15 cellular contexts compared by ENCODE assay signal in the genomic region with DNA sequence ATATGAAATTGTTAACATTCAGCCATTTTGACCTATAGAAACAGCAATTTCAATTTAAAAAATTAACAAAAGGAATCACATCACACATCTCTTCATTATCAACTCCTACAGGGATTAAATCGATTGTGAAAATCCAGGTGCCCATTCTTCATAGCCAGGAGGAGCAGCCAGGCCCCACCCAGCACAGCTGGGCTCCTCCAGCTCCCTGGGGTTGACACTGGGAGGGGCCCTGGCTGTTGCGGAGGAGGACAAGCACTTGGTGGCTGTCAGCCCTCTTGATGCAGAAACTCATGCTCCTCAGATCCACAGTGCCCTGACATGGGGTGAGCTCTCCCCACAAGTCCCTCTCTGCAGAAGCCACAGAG.
DNase-seq lines count a peak whose midpoint lies in the region; TF ChIP-seq lines count a peak whose summit lies in the region.
"Had no signal": no experiment of that assay in that cellular context is flagged by ENCODE, and none has a peak within 500 bp of the region (broad histone marks: within the 10 kb centered on the region; RNA-seq: fewer than 3 reads in every experiment).

No MANE protein-coding gene starts in this region.

- H2AFZ ChIP-seq in mesenchymal stem cell (ENCODE audit: low read depth, low read length) = no peak overlapping the region

- H2AK5ac ChIP-seq in mesenchymal stem cell (ENCODE audit: low read length, severe bottlenecking) = no peak overlapping the region

- peak overlapping the region; percentile 91 for H3K4me2 ChIP-seq in BLaER1
- H3K4me2 ChIP-seq in mesenchymal stem cell (ENCODE audit: low read length, poor library complexity, severe bottlenecking) = no peak overlapping the region
- H3K4me2 ChIP-seq: SK-N-SH had no signal

- WGBS in mesenchymal stem cell = 90% methylated on average over 2 of the region's 2 CpGs
- WGBS in tibial nerve, 2 donors = 68 to 78% methylated on average over 2 of the region's 2 CpGs

- H3K23ac ChIP-seq in mesenchymal stem cell (ENCODE audit: low read length in 2 of 2) = no peak overlapping the region

- no peaks in the 10 kb centered on the region for H3K79me1 ChIP-seq in mesenchymal stem cell (replicated peaks; ENCODE audit: low read length, poor library complexity, severe bottlenecking)

- H4K20me1 ChIP-seq in BLaER1 = peaks cover 95% of the 10 kb centered on the region

- peak overlapping the region; percentile 76 for H3K27ac ChIP-seq in BLaER1
- peak overlapping the region; percentile 40 to 99 (median 91) for H3K27ac ChIP-seq in dorsolateral prefrontal cortex
- H3K27ac ChIP-seq in mesenchymal stem cell (ENCODE audit: low read length, poor library complexity, severe bottlenecking) = no peak overlapping the region
- no peak overlapping the region for H3K27ac ChIP-seq in tibial nerve

- H3K4me1 ChIP-seq in BLaER1 (peaks cover 89% of the 10 kb centered on the region), mesenchymal stem cell (ENCODE audit: control insufficient read depth, insufficient read depth, low read depth, low read length) (no peaks in the 10 kb centered on the region), tibial nerve (peaks cover 0 to 10% (median 2%) of the 10 kb centered on the region in 4 donors)

- H3K4me3 ChIP-seq in BLaER1 (no peak overlapping the region), dorsolateral prefrontal cortex (no peak overlapping the region), mesenchymal stem cell (ENCODE audit: insufficient read depth in 1 of 2, low read depth in 1 of 2, low read length in 2 of 2) (no peak overlapping the region), tibial nerve (no peak overlapping the region)

- H3K36me3 ChIP-seq in BLaER1 (peaks cover 75% of the 10 kb centered on the region), mesenchymal stem cell (ENCODE audit: control insufficient read depth in 1 of 2, insufficient read depth in 2 of 2, low read depth in 1 of 2, low read length in 2 of 2) (no peaks in the 10 kb centered on the region), tibial nerve (no peaks in the 10 kb centered on the region)

- TF ChIP-seq POLR2A in tibial nerve (IDR thresholded peaks at IDR 0.05) = no peak

- no peak overlapping the region for H3K18ac ChIP-seq in mesenchymal stem cell (ENCODE audit: low read depth in 1 of 2, low read length in 2 of 2)

- H3K9ac ChIP-seq in BLaER1 (peak overlapping the region; percentile 7; the same call in 1 of the 2 replicates), mesenchymal stem cell (ENCODE audit: low read length) (no peak overlapping the region)
- H3K9ac ChIP-seq: SK-N-SH had no signal

- no peak overlapping the region for H3K4ac ChIP-seq in mesenchymal stem cell (ENCODE audit: low read depth in 1 of 2, low read length in 2 of 2)

- no peak for TF ChIP-seq EP300 in tibial nerve (IDR thresholded peaks at IDR 0.05)

- no peak overlapping the region for H2BK12ac ChIP-seq in mesenchymal stem cell (ENCODE audit: low read length in 2 of 2)

- no peak overlapping the region for H3K14ac ChIP-seq in mesenchymal stem cell (ENCODE audit: low read length in 2 of 2)

- no peak overlapping the region for H4K8ac ChIP-seq in mesenchymal stem cell (ENCODE audit: low read length)

- no peak overlapping the region for H2BK15ac ChIP-seq in mesenchymal stem cell (ENCODE audit: low read depth, poor library complexity, severe bottlenecking)

- H4K91ac ChIP-seq in mesenchymal stem cell (ENCODE audit: low read length) = no peak overlapping the region

- TF ChIP-seq CTCF in dorsolateral prefrontal cortex (IDR thresholded peaks at IDR 0.05 in 54 of 56, conservative IDR thresholded peaks at IDR 0.05 in 2 of 56; ENCODE audit: low read depth in 1 of 56, partially characterized antibody in 56 of 56) (no peak), tibial nerve (IDR thresholded peaks at IDR 0.05) (no peak)

- H2BK5ac ChIP-seq in mesenchymal stem cell (ENCODE audit: low read depth, low read length, poor library complexity, severe bottlenecking) = no peak overlapping the region

- H2BK120ac ChIP-seq in mesenchymal stem cell (ENCODE audit: low read depth, low read length) = no peak overlapping the region

- intact Hi-C loops in dorsolateral prefrontal cortex (cut with DNase I) = loop anchor here in 1 of 2 donors (5.0 kb wide), 1 partner anchor 404 kb away; no protein-coding TSS in a partner anchor

- DNase-seq in COR-L47 (lab: John Stamatoyannopoulos, UW) = peak; percentile 69
- DNase-seq in NCI-H345 treated with DMSO at 0.1 percent for 48 hours (lab: John Stamatoyannopoulos, UW; ENCODE audit: unreplicated experiment) = peak; percentile 32
- DNase-seq in dorsolateral prefrontal cortex = peak in 3 of 10 donors; percentile 8 to 29 (median 21)
- DNase-seq in mesenchymal stem cell = no peak
- DNase-seq in pons (ENCODE audit: low spot score) = no peak
- no peak for DNase-seq in tibial nerve (ENCODE audit: low spot score in 2 of 2)
- DNase-seq in DMS53 treated with DMSO at 0.1 percent for 48 hours (lab: John Stamatoyannopoulos, UW; ENCODE audit: unreplicated experiment) = no peak
- DNase-seq: Calu3, DMS79 treated with DMSO at 0.1 percent for 48 hours, H9, NCI-H1930, NCI-H510A treated with DMSO at 0.1 percent for 48 hours, SHP77, SK-N-SH had no signal

- no peaks in the 10 kb centered on the region for H3K27me3 ChIP-seq in BLaER1
- no peaks in the 10 kb centered on the region for H3K27me3 ChIP-seq in dorsolateral prefrontal cortex
- H3K27me3 ChIP-seq in mesenchymal stem cell (ENCODE audit: control insufficient read depth in 1 of 2, insufficient read depth in 1 of 2, low read length in 2 of 2) = peaks cover 24 to 33% of the 10 kb centered on the region in 2 experiments
- no peaks in the 10 kb centered on the region for H3K27me3 ChIP-seq in tibial nerve

- H3K9me3 ChIP-seq in BLaER1 (peaks cover 9% of the 10 kb centered on the region), mesenchymal stem cell (ENCODE audit: control insufficient read depth, low read length) (no peaks in the 10 kb centered on the region), tibial nerve (no peaks in the 10 kb centered on the region)
- H3K9me3 ChIP-seq: SK-N-SH had no signal

Comparison
In these comparisons a context has a peak if more than half of its experiments do, and no peak if none do; other contexts are left out.
1. H3K27ac ChIP-seq: peak in BLaER1 (single experiment) and dorsolateral prefrontal cortex (59 of 59); none in mesenchymal stem cell (single experiment) and tibial nerve (0 of 4).
2. DNase-seq: peak in COR-L47 (single experiment) and NCI-H345 treated with DMSO at 0.1 percent for 48 hours (single experiment); none in mesenchymal stem cell (single experiment), pons (single experiment), tibial nerve (0 of 2) and DMS53 treated with DMSO at 0.1 percent for 48 hours (single experiment).